Comparison of ENCODE assay signal across 24 cellular contexts in genomic region chr9:134832471-134832870, GRCh38. TPM values are rescaled to one million over a fixed set of nuclear protein-coding genes. Genes with fewer than 3 reads are reported as not detected.
DNase-seq lines count a peak whose midpoint lies in the region; FAIRE-seq and TF ChIP-seq lines count a peak whose summit lies in the region.
"Had no signal": no experiment of that assay in that cellular context is flagged by ENCODE, and none has a peak within 500 bp of the region (broad histone marks: within the 10 kb centered on the region; RNA-seq: fewer than 3 reads in every experiment).

No MANE protein-coding gene starts in this region.

- H4K20me1 ChIP-seq in neural progenitor cell (ENCODE audit: low read depth): no peaks in the 10 kb centered on the region

- peaks cover 7% of the 10 kb centered on the region for H3K27me3 Mint-ChIP-seq in glutamatergic neuron (ENCODE audit: unreplicated experiment)
- H3K27me3 Mint-ChIP-seq in neural progenitor cell (ENCODE audit: insufficient read depth, low read depth): no peaks in the 10 kb centered on the region
- H3K27me3 Mint-ChIP-seq: CD4-positive, alpha-beta T cell; CD8-positive, alpha-beta memory T cell had no signal

- POLR2A ChIA-PET in HEK293 (lab: Yijun Ruan, JAX): no interaction called here

- H3K27ac ChIP-seq in HEK293 (ENCODE audit: extremely low read depth, low read depth, low read length) (no peak overlapping the region), neural progenitor cell (no peak overlapping the region), transverse colon (no peak overlapping the region)
- H3K27ac ChIP-seq: 22Rv1; BLaER1 treated with 17β-estradiol and CSF1 and Interleukin-3, amounts not matched to agents 10 nM and 100 nM had no signal

- H3K4me2 ChIP-seq in neural progenitor cell: no peak overlapping the region
- H3K4me2 ChIP-seq: BLaER1 treated with 17β-estradiol and CSF1 and Interleukin-3, amounts not matched to agents 10 nM and 100 nM had no signal

- no peaks in the 10 kb centered on the region for H3K27me3 ChIP-seq in neural progenitor cell
- no peaks in the 10 kb centered on the region for H3K27me3 ChIP-seq in transverse colon
- H3K27me3 ChIP-seq: BE2C had no signal

- H3F3A ChIP-seq in neural progenitor cell (ENCODE audit: low read depth): no peaks in the 10 kb centered on the region

- CTCF ChIA-PET in HEK293 (lab: Yijun Ruan, JAX): no interaction called here

- H3K4me3 ChIP-seq in HEK293 (ENCODE audit: low read depth, low read length) (no peak overlapping the region), neural progenitor cell (no peak overlapping the region), transverse colon (no peak overlapping the region)
- H3K4me3 ChIP-seq: BLaER1 treated with 17β-estradiol and CSF1 and Interleukin-3, amounts not matched to agents 10 nM and 100 nM; GM12878 had no signal

- no peak for TF ChIP-seq EP300 in transverse colon (IDR thresholded peaks at IDR 0.05; ENCODE audit: low read depth)

- intact Hi-C loops in transverse colon (cut with DNase I; ENCODE audit: low total_unique reads): no loop called here

- H3K4me3 Mint-ChIP-seq in glutamatergic neuron (ENCODE audit: unreplicated experiment): no peak overlapping the region
- no peak overlapping the region for H3K4me3 Mint-ChIP-seq in neural progenitor cell
- H3K4me3 Mint-ChIP-seq: CD14-positive monocyte; CD4-positive, alpha-beta T cell; CD8-positive, alpha-beta memory T cell had no signal

- H3K36me3 ChIP-seq in HEK293 (ENCODE audit: control insufficient read depth in 2 of 2, insufficient read depth in 1 of 2, low read length in 2 of 2): peaks cover 0 to 7% of the 10 kb centered on the region in 2 experiments; a peak in 2 of 3 replicates
- no peaks in the 10 kb centered on the region for H3K36me3 ChIP-seq in neural progenitor cell
- H3K36me3 ChIP-seq in transverse colon: no peaks in the 10 kb centered on the region
- H3K36me3 ChIP-seq: BE2C had no signal

- H3K9me3 ChIP-seq in HEK293 (ENCODE audit: control insufficient read depth, insufficient read depth, low read depth, low read length) (no peaks in the 10 kb centered on the region), neural progenitor cell (ENCODE audit: low read depth) (no peaks in the 10 kb centered on the region), transverse colon (no peaks in the 10 kb centered on the region)
- H3K9me3 ChIP-seq: BE2C; BLaER1 treated with 17β-estradiol and CSF1 and Interleukin-3, amounts not matched to agents 10 nM and 100 nM had no signal

- no peak for DNase-seq in glutamatergic neuron
- DNase-seq in neural progenitor cell (ENCODE audit: low spot score): no peak
- DNase-seq in H54 (ENCODE audit: insufficient read length, low spot score): no peak
- no peak for DNase-seq in transverse colon
- DNase-seq in NCI-H1105 treated with DMSO at 0.1 percent for 48 hours (lab: John Stamatoyannopoulos, UW): no peak
- DNase-seq: AML-193; BE2C; CD4-positive, alpha-beta T cell; CD8-positive, alpha-beta memory T cell; DMS 273 treated with DMSO at 0.1 percent for 48 hours; DMS79; EL; GDM1; GOT3; H7; HCEC 1CT had no signal

- H3K4me1 ChIP-seq in HEK293 (ENCODE audit: control insufficient read depth, insufficient read depth, low read length) (no peaks in the 10 kb centered on the region), neural progenitor cell (no peaks in the 10 kb centered on the region), transverse colon (no peaks in the 10 kb centered on the region)
- H3K4me1 ChIP-seq: BE2C had no signal

- TF ChIP-seq POLR2A in H54 (IDR thresholded peaks at IDR 0.05; ENCODE audit: low read depth, low read length) (no peak), transverse colon (IDR thresholded peaks at IDR 0.05) (no peak)

- in situ Hi-C loops in transverse colon (cut with MboI; ENCODE audit: low pct_ligation_motif_present in 1 of 4, low pct_unique_long_range_greater_than_20kb in 1 of 4, low sequenced_read_pairs in 3 of 4): no loop called here

- TF ChIP-seq CTCF in HEK293 (tag by site-specific recombination; IDR thresholded peaks at IDR 0.05): no peak
- TF ChIP-seq CTCF in glutamatergic neuron (IDR thresholded peaks at IDR 0.05; ENCODE audit: partially characterized antibody, unreplicated experiment): no peak
- no peak for TF ChIP-seq CTCF in neural progenitor cell (IDR thresholded peaks at IDR 0.05)
- TF ChIP-seq CTCF in transverse colon (IDR thresholded peaks at IDR 0.05): no peak

- peaks cover 4% of the 10 kb centered on the region for H3K9me3 Mint-ChIP-seq in glutamatergic neuron (ENCODE audit: unreplicated experiment)
- no peaks in the 10 kb centered on the region for H3K9me3 Mint-ChIP-seq in neural progenitor cell
- H3K9me3 Mint-ChIP-seq: CD14-positive monocyte; CD4-positive, alpha-beta T cell; CD8-positive, alpha-beta memory T cell had no signal

- peak overlapping the region; percentile 55 for H3K27ac Mint-ChIP-seq in glutamatergic neuron (ENCODE audit: unreplicated experiment)
- peak overlapping the region; percentile 57 for H3K27ac Mint-ChIP-seq in neural progenitor cell
- H3K27ac Mint-ChIP-seq: CD14-positive monocyte; CD4-positive, alpha-beta T cell; CD8-positive, alpha-beta memory T cell had no signal

- no peak overlapping the region for H3K9ac ChIP-seq in neural progenitor cell
- H3K9ac ChIP-seq: BLaER1 treated with 17β-estradiol and CSF1 and Interleukin-3, amounts not matched to agents 10 nM and 100 nM had no signal

- no peak for FAIRE-seq in H54 (lab: Jason Lieb, UNC)
- FAIRE-seq: A204.1, D721Med, GM12878, GM19239 had no signal

- H3K4me1 Mint-ChIP-seq in glutamatergic neuron (ENCODE audit: low read depth, unreplicated experiment): peaks cover 16% of the 10 kb centered on the region
- H3K4me1 Mint-ChIP-seq in neural progenitor cell: peaks cover 3% of the 10 kb centered on the region
- H3K4me1 Mint-ChIP-seq: CD14-positive monocyte; CD8-positive, alpha-beta memory T cell had no signal

- WGBS in transverse colon (ENCODE audit: low coverage in 1 of 2), 2 donors: 93% methylated on average over 19 of the region's 19 CpGs; no CpG with 5 or more reads in 1 of the 2 donors

- no peaks in the 10 kb centered on the region for H3K36me3 Mint-ChIP-seq in glutamatergic neuron (ENCODE audit: unreplicated experiment)
- H3K36me3 Mint-ChIP-seq in neural progenitor cell: no peaks in the 10 kb centered on the region
- H3K36me3 Mint-ChIP-seq: CD14-positive monocyte; CD8-positive, alpha-beta memory T cell had no signal

- no peaks in the 10 kb centered on the region for H3K79me2 ChIP-seq in neural progenitor cell (ENCODE audit: low read depth)

- no peak overlapping the region for H2AFZ ChIP-seq in neural progenitor cell (replicated peaks)

TF ChIP-seq in HEK293, 187 proteins besides CTCF, POLR2A, EP300 and RAD21:
- peak; percentile 50; the same call in 1 of the 2 replicates for TF ChIP-seq ZIC2 (tag by site-specific recombination; IDR thresholded peaks at IDR 0.05)
- no peak for TF ChIP-seq ZBTB11 (tag by site-specific recombination; conservative IDR thresholded peaks at IDR 0.05; ENCODE audit: low read depth)

RNA-seq across cellular contexts. Expression of gene FCN2, which starts 48.1 kb away (rescaled TPM):
- total RNA-seq in glutamatergic neuron (ENCODE audit: unreplicated experiment) (not detected), neural progenitor cell (ENCODE audit: low replicate concordance) (not detected in 2 replicates), transverse colon (not detected)
- total RNA-seq: CD4-positive, alpha-beta T cell; CD8-positive, alpha-beta memory T cell; GM12878; H7 had no signal
